Comparison of ENCODE assay signal across 1 cellular context in the genomic region with DNA sequence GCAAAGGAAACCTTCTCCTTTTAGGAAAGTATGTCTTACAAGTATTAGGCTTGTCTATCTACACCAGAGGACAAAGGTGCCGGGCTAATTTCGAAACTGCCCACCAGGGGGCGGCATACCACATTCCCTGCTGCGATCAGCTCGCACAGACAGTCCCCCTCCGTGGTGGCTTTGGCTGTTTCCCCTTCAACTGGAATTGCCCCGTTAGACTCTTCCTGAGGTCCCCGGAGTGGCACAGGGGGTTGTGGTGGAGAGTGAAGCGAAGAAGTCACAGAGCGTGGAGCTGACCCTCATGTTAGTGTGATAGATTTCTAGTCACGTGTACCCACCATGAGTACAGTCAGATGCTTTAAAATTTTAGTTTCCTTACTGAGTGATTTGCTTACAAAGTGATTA.
TF ChIP-seq lines count a peak whose summit lies in the region.

No MANE protein-coding gene starts in this region.

TF ChIP-seq in SK-N-SH, 30 proteins besides CTCF, POLR2A, EP300 and RAD21 (continued from another document):
- TF ChIP-seq, protein P1, sequence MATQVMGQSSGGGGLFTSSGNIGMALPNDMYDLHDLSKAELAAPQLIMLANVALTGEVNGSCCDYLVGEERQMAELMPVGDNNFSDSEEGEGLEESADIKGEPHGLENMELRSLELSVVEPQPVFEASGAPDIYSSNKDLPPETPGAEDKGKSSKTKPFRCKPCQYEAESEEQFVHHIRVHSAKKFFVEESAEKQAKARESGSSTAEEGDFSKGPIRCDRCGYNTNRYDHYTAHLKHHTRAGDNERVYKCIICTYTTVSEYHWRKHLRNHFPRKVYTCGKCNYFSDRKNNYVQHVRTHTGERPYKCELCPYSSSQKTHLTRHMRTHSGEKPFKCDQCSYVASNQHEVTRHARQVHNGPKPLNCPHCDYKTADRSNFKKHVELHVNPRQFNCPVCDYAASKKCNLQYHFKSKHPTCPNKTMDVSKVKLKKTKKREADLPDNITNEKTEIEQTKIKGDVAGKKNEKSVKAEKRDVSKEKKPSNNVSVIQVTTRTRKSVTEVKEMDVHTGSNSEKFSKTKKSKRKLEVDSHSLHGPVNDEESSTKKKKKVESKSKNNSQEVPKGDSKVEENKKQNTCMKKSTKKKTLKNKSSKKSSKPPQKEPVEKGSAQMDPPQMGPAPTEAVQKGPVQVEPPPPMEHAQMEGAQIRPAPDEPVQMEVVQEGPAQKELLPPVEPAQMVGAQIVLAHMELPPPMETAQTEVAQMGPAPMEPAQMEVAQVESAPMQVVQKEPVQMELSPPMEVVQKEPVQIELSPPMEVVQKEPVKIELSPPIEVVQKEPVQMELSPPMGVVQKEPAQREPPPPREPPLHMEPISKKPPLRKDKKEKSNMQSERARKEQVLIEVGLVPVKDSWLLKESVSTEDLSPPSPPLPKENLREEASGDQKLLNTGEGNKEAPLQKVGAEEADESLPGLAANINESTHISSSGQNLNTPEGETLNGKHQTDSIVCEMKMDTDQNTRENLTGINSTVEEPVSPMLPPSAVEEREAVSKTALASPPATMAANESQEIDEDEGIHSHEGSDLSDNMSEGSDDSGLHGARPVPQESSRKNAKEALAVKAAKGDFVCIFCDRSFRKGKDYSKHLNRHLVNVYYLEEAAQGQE (IDR thresholded peaks at IDR 0.05; ENCODE audit: low read depth, low read length) = no peak
- TF ChIP-seq, protein P2, sequence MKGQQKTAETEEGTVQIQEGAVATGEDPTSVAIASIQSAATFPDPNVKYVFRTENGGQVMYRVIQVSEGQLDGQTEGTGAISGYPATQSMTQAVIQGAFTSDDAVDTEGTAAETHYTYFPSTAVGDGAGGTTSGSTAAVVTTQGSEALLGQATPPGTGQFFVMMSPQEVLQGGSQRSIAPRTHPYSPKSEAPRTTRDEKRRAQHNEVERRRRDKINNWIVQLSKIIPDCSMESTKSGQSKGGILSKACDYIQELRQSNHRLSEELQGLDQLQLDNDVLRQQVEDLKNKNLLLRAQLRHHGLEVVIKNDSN (IDR thresholded peaks at IDR 0.05; ENCODE audit: borderline replicate concordance, low read depth) = peak; percentile 38; the same call in 1 of the 2 replicates
- TF ChIP-seq, protein P3, sequence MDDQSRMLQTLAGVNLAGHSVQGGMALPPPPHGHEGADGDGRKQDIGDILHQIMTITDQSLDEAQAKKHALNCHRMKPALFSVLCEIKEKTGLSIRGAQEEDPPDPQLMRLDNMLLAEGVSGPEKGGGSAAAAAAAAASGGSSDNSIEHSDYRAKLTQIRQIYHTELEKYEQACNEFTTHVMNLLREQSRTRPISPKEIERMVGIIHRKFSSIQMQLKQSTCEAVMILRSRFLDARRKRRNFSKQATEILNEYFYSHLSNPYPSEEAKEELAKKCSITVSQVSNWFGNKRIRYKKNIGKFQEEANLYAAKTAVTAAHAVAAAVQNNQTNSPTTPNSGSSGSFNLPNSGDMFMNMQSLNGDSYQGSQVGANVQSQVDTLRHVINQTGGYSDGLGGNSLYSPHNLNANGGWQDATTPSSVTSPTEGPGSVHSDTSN (IDR thresholded peaks at IDR 0.05) = no peak
- TF ChIP-seq ELF1 (IDR thresholded peaks at IDR 0.05) (no peak), CHD2 (IDR thresholded peaks at IDR 0.05; ENCODE audit: low read length, partially characterized antibody) (no peak), TEAD4 (IDR thresholded peaks at IDR 0.05; ENCODE audit: borderline replicate concordance, insufficient read depth) (no peak), GATA2 (CRISPR knock-in tag; IDR thresholded peaks at IDR 0.05) (no peak), POLR2AphosphoS5 (IDR thresholded peaks at IDR 0.05; ENCODE audit: low read depth, low read length) (no peak), MEF2A (IDR thresholded peaks at IDR 0.05; ENCODE audit: borderline replicate concordance, low read depth) (no peak), NFIC (IDR thresholded peaks at IDR 0.05; ENCODE audit: borderline replicate concordance) (no peak), RCOR1 (IDR thresholded peaks at IDR 0.05; ENCODE audit: low read length) (no peak), SMC3 (IDR thresholded peaks at IDR 0.05; ENCODE audit: low read depth, low read length) (peak; percentile 64), TCF12 (IDR thresholded peaks at IDR 0.05) (no peak), NRF1 (IDR thresholded peaks at IDR 0.05; ENCODE audit: low read depth, low read length) (no peak), FOXM1 (IDR thresholded peaks at IDR 0.05; ENCODE audit: low read depth) (no peak), TAF1 (IDR thresholded peaks at IDR 0.05; ENCODE audit: borderline replicate concordance, low read depth, low read length) (no peak), FOSL2 (IDR thresholded peaks at IDR 0.05; ENCODE audit: borderline replicate concordance, low read depth) (no peak), MXI1 (IDR thresholded peaks at IDR 0.05; ENCODE audit: low read depth, low read length) (0 out of 2 replicates have a peak, but pooled peaks have one; percentile 16), RXRA (IDR thresholded peaks at IDR 0.05; ENCODE audit: borderline replicate concordance, low read depth) (no peak), YY1 (IDR thresholded peaks at IDR 0.05; ENCODE audit: low read depth) (no peak), RFX5 (IDR thresholded peaks at IDR 0.05; ENCODE audit: low read length) (0 out of 2 replicates have a peak, but pooled peaks have one; percentile 40)
- TF ChIP-seq, protein P4, sequence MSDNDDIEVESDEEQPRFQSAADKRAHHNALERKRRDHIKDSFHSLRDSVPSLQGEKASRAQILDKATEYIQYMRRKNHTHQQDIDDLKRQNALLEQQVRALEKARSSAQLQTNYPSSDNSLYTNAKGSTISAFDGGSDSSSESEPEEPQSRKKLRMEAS (IDR thresholded peaks at IDR 0.05; ENCODE audit: low read depth) = no peak
- TF ChIP-seq, protein P5, sequence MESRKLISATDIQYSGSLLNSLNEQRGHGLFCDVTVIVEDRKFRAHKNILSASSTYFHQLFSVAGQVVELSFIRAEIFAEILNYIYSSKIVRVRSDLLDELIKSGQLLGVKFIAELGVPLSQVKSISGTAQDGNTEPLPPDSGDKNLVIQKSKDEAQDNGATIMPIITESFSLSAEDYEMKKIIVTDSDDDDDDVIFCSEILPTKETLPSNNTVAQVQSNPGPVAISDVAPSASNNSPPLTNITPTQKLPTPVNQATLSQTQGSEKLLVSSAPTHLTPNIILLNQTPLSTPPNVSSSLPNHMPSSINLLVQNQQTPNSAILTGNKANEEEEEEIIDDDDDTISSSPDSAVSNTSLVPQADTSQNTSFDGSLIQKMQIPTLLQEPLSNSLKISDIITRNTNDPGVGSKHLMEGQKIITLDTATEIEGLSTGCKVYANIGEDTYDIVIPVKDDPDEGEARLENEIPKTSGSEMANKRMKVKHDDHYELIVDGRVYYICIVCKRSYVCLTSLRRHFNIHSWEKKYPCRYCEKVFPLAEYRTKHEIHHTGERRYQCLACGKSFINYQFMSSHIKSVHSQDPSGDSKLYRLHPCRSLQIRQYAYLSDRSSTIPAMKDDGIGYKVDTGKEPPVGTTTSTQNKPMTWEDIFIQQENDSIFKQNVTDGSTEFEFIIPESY (IDR thresholded peaks at IDR 0.05; ENCODE audit: borderline replicate concordance, low read depth) = no peak
- TF ChIP-seq, protein P6, sequence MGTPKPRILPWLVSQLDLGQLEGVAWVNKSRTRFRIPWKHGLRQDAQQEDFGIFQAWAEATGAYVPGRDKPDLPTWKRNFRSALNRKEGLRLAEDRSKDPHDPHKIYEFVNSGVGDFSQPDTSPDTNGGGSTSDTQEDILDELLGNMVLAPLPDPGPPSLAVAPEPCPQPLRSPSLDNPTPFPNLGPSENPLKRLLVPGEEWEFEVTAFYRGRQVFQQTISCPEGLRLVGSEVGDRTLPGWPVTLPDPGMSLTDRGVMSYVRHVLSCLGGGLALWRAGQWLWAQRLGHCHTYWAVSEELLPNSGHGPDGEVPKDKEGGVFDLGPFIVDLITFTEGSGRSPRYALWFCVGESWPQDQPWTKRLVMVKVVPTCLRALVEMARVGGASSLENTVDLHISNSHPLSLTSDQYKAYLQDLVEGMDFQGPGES (IDR thresholded peaks at IDR 0.05; ENCODE audit: low read depth, low read length) = no peak
